In genomic region chrX:49019599-49020249, GRCh38 we compare ENCODE assay signal across 1 cellular context.
TF ChIP-seq lines count a peak whose summit lies in the region.

No MANE protein-coding gene starts in this region.

TF ChIP-seq in HepG2, 621 proteins besides CTCF, POLR2A, EP300 and RAD21 (continues in another document):
- TF ChIP-seq SOX6 (IDR thresholded peaks at IDR 0.05): no peak
- TF ChIP-seq SOX6 (CRISPR knock-in tag; IDR thresholded peaks at IDR 0.05): peak; percentile 89
- no peak for TF ChIP-seq CEBPZ (IDR thresholded peaks at IDR 0.05; ENCODE audit: low read length)
- TF ChIP-seq ZSCAN20 (CRISPR knock-in tag; IDR thresholded peaks at IDR 0.05; ENCODE audit: borderline replicate concordance): no peak
- TF ChIP-seq ZNF800 (CRISPR knock-in tag; IDR thresholded peaks at IDR 0.05): no peak
- TF ChIP-seq HDAC1 (CRISPR knock-in tag; IDR thresholded peaks at IDR 0.05): 0 out of 2 replicates have a peak, but pooled peaks have one; percentile 16
- no peak for TF ChIP-seq GABPB1 (CRISPR knock-in tag; IDR thresholded peaks at IDR 0.05)
- no peak for TF ChIP-seq JDP2 (CRISPR knock-in tag; IDR thresholded peaks at IDR 0.05; ENCODE audit: borderline replicate concordance)
- TF ChIP-seq ZC3H4 (CRISPR knock-in tag; IDR thresholded peaks at IDR 0.05; ENCODE audit: borderline replicate concordance): no peak
- no peak for TF ChIP-seq ZNF460 (CRISPR knock-in tag; IDR thresholded peaks at IDR 0.05; ENCODE audit: borderline replicate concordance)
- no peak for TF ChIP-seq ZNF703 (CRISPR knock-in tag; IDR thresholded peaks at IDR 0.05; ENCODE audit: borderline replicate concordance)
- no peak for TF ChIP-seq BHLHE40 (IDR thresholded peaks at IDR 0.05; ENCODE audit: low read length)
- TF ChIP-seq ZNF256 (CRISPR knock-in tag; conservative IDR thresholded peaks at IDR 0.05): no peak
- TF ChIP-seq SRSF4 (IDR thresholded peaks at IDR 0.05; ENCODE audit: low read depth, low read length, poor library complexity, severe bottlenecking): no peak
- no peak for TF ChIP-seq ZNF850 (CRISPR knock-in tag; conservative IDR thresholded peaks at IDR 0.05)
- TF ChIP-seq, protein P1, sequence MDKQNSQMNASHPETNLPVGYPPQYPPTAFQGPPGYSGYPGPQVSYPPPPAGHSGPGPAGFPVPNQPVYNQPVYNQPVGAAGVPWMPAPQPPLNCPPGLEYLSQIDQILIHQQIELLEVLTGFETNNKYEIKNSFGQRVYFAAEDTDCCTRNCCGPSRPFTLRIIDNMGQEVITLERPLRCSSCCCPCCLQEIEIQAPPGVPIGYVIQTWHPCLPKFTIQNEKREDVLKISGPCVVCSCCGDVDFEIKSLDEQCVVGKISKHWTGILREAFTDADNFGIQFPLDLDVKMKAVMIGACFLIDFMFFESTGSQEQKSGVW (CRISPR knock-in tag; IDR thresholded peaks at IDR 0.05; ENCODE audit: borderline replicate concordance): no peak
- TF ChIP-seq RBM39 (IDR thresholded peaks at IDR 0.05; ENCODE audit: low read depth, low read length, poor library complexity, severe bottlenecking): no peak
- TF ChIP-seq REXO4 (CRISPR knock-in tag; IDR thresholded peaks at IDR 0.05; ENCODE audit: borderline replicate concordance): no peak
- TF ChIP-seq ZNF274 (CRISPR knock-in tag; IDR thresholded peaks at IDR 0.05): no peak
- TF ChIP-seq ATM (IDR thresholded peaks at IDR 0.05; ENCODE audit: borderline replicate concordance): no peak; the same call in 1 of the 2 replicates
- no peak for TF ChIP-seq JUND (CRISPR knock-in tag; IDR thresholded peaks at IDR 0.05)
- TF ChIP-seq MLLT10 (CRISPR knock-in tag; IDR thresholded peaks at IDR 0.05): no peak
- TF ChIP-seq, protein P2, sequence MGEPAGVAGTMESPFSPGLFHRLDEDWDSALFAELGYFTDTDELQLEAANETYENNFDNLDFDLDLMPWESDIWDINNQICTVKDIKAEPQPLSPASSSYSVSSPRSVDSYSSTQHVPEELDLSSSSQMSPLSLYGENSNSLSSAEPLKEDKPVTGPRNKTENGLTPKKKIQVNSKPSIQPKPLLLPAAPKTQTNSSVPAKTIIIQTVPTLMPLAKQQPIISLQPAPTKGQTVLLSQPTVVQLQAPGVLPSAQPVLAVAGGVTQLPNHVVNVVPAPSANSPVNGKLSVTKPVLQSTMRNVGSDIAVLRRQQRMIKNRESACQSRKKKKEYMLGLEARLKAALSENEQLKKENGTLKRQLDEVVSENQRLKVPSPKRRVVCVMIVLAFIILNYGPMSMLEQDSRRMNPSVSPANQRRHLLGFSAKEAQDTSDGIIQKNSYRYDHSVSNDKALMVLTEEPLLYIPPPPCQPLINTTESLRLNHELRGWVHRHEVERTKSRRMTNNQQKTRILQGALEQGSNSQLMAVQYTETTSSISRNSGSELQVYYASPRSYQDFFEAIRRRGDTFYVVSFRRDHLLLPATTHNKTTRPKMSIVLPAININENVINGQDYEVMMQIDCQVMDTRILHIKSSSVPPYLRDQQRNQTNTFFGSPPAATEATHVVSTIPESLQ (CRISPR knock-in tag; conservative IDR thresholded peaks at IDR 0.05): no peak
- TF ChIP-seq RXRA (CRISPR knock-in tag; IDR thresholded peaks at IDR 0.05): peak; percentile 30; the same call in 1 of the 2 replicates
- TF ChIP-seq, protein P3, sequence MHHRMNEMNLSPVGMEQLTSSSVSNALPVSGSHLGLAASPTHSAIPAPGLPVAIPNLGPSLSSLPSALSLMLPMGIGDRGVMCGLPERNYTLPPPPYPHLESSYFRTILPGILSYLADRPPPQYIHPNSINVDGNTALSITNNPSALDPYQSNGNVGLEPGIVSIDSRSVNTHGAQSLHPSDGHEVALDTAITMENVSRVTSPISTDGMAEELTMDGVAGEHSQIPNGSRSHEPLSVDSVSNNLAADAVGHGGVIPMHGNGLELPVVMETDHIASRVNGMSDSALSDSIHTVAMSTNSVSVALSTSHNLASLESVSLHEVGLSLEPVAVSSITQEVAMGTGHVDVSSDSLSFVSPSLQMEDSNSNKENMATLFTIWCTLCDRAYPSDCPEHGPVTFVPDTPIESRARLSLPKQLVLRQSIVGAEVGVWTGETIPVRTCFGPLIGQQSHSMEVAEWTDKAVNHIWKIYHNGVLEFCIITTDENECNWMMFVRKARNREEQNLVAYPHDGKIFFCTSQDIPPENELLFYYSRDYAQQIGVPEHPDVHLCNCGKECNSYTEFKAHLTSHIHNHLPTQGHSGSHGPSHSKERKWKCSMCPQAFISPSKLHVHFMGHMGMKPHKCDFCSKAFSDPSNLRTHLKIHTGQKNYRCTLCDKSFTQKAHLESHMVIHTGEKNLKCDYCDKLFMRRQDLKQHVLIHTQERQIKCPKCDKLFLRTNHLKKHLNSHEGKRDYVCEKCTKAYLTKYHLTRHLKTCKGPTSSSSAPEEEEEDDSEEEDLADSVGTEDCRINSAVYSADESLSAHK (CRISPR knock-in tag; IDR thresholded peaks at IDR 0.05; ENCODE audit: borderline replicate concordance): no peak
- TF ChIP-seq, protein P4, sequence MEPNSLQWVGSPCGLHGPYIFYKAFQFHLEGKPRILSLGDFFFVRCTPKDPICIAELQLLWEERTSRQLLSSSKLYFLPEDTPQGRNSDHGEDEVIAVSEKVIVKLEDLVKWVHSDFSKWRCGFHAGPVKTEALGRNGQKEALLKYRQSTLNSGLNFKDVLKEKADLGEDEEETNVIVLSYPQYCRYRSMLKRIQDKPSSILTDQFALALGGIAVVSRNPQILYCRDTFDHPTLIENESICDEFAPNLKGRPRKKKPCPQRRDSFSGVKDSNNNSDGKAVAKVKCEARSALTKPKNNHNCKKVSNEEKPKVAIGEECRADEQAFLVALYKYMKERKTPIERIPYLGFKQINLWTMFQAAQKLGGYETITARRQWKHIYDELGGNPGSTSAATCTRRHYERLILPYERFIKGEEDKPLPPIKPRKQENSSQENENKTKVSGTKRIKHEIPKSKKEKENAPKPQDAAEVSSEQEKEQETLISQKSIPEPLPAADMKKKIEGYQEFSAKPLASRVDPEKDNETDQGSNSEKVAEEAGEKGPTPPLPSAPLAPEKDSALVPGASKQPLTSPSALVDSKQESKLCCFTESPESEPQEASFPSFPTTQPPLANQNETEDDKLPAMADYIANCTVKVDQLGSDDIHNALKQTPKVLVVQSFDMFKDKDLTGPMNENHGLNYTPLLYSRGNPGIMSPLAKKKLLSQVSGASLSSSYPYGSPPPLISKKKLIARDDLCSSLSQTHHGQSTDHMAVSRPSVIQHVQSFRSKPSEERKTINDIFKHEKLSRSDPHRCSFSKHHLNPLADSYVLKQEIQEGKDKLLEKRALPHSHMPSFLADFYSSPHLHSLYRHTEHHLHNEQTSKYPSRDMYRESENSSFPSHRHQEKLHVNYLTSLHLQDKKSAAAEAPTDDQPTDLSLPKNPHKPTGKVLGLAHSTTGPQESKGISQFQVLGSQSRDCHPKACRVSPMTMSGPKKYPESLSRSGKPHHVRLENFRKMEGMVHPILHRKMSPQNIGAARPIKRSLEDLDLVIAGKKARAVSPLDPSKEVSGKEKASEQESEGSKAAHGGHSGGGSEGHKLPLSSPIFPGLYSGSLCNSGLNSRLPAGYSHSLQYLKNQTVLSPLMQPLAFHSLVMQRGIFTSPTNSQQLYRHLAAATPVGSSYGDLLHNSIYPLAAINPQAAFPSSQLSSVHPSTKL (CRISPR knock-in tag; IDR thresholded peaks at IDR 0.05): peak; percentile 57
- TF ChIP-seq, protein P5, sequence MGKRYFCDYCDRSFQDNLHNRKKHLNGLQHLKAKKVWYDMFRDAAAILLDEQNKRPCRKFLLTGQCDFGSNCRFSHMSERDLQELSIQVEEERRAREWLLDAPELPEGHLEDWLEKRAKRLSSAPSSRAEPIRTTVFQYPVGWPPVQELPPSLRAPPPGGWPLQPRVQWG (CRISPR knock-in tag; IDR thresholded peaks at IDR 0.05; ENCODE audit: borderline replicate concordance, low read depth): no peak
- no peak for TF ChIP-seq ZNF788 (CRISPR knock-in tag; IDR thresholded peaks at IDR 0.05; ENCODE audit: borderline replicate concordance)
- no peak for TF ChIP-seq MTA1 (CRISPR knock-in tag; IDR thresholded peaks at IDR 0.05; ENCODE audit: borderline replicate concordance)
- TF ChIP-seq ZNF317 (CRISPR knock-in tag; IDR thresholded peaks at IDR 0.05): no peak
- TF ChIP-seq EZH2 (conservative IDR thresholded peaks at IDR 0.05; ENCODE audit: low read depth, low read length): no peak
- TF ChIP-seq CHD4 (IDR thresholded peaks at IDR 0.05; ENCODE audit: borderline replicate concordance, low read length): no peak
- no peak for TF ChIP-seq SMC3 (IDR thresholded peaks at IDR 0.05; ENCODE audit: low read length)
- TF ChIP-seq CEBPG (CRISPR knock-in tag; IDR thresholded peaks at IDR 0.05): peak; percentile 77
- TF ChIP-seq KLF6 (CRISPR knock-in tag; IDR thresholded peaks at IDR 0.05): no peak
- TF ChIP-seq ZNF10 (CRISPR knock-in tag; IDR thresholded peaks at IDR 0.05; ENCODE audit: borderline replicate concordance, low read depth): no peak
- no peak for TF ChIP-seq ZNF350 (CRISPR knock-in tag; IDR thresholded peaks at IDR 0.05; ENCODE audit: borderline replicate concordance, low read depth)
- TF ChIP-seq DBP (CRISPR knock-in tag; IDR thresholded peaks at IDR 0.05; ENCODE audit: not compliant biosample characterization): no peak
- no peak for TF ChIP-seq RFX5 (IDR thresholded peaks at IDR 0.05; ENCODE audit: low read depth, low read length)
- no peak for TF ChIP-seq ZKSCAN8 (CRISPR knock-in tag; IDR thresholded peaks at IDR 0.05; ENCODE audit: borderline replicate concordance)
- TF ChIP-seq TBL1XR1 (IDR thresholded peaks at IDR 0.05; ENCODE audit: borderline replicate concordance, low read length, partially characterized antibody): peak; percentile 27
- TF ChIP-seq RBFOX2 (IDR thresholded peaks at IDR 0.05; ENCODE audit: low read depth, low read length): no peak
- TF ChIP-seq, protein P6, sequence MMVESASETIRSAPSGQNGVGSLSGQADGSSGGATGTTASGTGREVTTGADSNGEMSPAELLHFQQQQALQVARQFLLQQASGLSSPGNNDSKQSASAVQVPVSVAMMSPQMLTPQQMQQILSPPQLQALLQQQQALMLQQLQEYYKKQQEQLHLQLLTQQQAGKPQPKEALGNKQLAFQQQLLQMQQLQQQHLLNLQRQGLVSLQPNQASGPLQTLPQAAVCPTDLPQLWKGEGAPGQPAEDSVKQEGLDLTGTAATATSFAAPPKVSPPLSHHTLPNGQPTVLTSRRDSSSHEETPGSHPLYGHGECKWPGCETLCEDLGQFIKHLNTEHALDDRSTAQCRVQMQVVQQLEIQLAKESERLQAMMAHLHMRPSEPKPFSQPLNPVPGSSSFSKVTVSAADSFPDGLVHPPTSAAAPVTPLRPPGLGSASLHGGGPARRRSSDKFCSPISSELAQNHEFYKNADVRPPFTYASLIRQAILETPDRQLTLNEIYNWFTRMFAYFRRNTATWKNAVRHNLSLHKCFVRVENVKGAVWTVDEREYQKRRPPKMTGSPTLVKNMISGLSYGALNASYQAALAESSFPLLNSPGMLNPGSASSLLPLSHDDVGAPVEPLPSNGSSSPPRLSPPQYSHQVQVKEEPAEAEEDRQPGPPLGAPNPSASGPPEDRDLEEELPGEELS (CRISPR knock-in tag; IDR thresholded peaks at IDR 0.05): peak; percentile 41; the same call in 1 of the 2 replicates
